Comparison of ENCODE assay signal across 8 cellular contexts in genomic region chr15:84734794-84735479, GRCh38. TPM values are rescaled to one million over a fixed set of nuclear protein-coding genes. Genes with fewer than 3 reads are reported as not detected.
A peak's percentile ranks its signal among the peaks of the same experiment; 100 is the strongest.
DNase-seq lines count a peak whose midpoint lies in the region; ATAC-seq, FAIRE-seq and TF ChIP-seq lines count a peak whose summit lies in the region.

No MANE protein-coding gene starts in this region.

- DNase-seq in GM10266 (ENCODE audit: extremely low spot score) (peak; percentile 65), KBM-7 (peak; percentile 98), body of pancreas (peak; percentile 58 to 83 (median 72)), HepG2 (ENCODE audit: low spot score) (peak; percentile 56), HuH-7.5 (ENCODE audit: low spot score) (no peak)
- DNase-seq in T-helper 2 cell treated with Interferon-gamma antibody and Interleukin-4, amounts not matched to agents 5 μg/mL and 100 μg/mL, for 36 hours (ENCODE audit: low spot score): peak; percentile 76
- DNase-seq in stimulated activated CD8-positive, alpha-beta memory T cell treated with anti-CD3 and anti-CD28 coated beads, Interleukin-7, amount 100 ng/mL, for 4 hours (ENCODE audit: low read depth in 2 of 2): peak; percentile 58 to 61

- no peak overlapping the region for H2AFZ ChIP-seq in HepG2 (ENCODE audit: low read length)

- H3K9me3 ChIP-seq in body of pancreas: no peaks in the 10 kb centered on the region
- no peaks in the 10 kb centered on the region for H3K9me3 ChIP-seq in HepG2 (ENCODE audit: low read length)

- TF ChIP-seq EP300 in HepG2 (IDR thresholded peaks at IDR 0.05; ENCODE audit: low read depth in 2 of 2, low read length in 2 of 2): no peak
- TF ChIP-seq EP300 in HepG2 (CRISPR knock-in tag; IDR thresholded peaks at IDR 0.05; ENCODE audit: borderline replicate concordance): no peak

- POLR2A ChIA-PET in HepG2 (lab: Yijun Ruan, JAX): interaction anchor here (0.6 to 3.7 kb wide), 7 partner anchors 13 to 96 kb away, joined by 3 to 31 read pairs (median 5); partner anchors contain the start of genes SEC11A and WDR73

- H4K20me1 ChIP-seq in HepG2 (ENCODE audit: insufficient read depth, low read length): no peaks in the 10 kb centered on the region

- H3K79me2 ChIP-seq in HepG2 (ENCODE audit: insufficient read depth, low read length): no peaks in the 10 kb centered on the region

- ATAC-seq in GM21786 (IDR thresholded peaks at IDR 0.05; ENCODE audit: unreplicated experiment) (peak; percentile 56), body of pancreas (peak; percentile 89), HepG2 (peak; percentile 70)

- H3K27ac ChIP-seq in body of pancreas (peak overlapping the region in 3 of 4 donors; percentile 33 to 55 (median 46)), HepG2 (ENCODE audit: extremely low read length, insufficient read depth, low read length) (peak overlapping the region; percentile 17)

- H3K27me3 ChIP-seq in body of pancreas (no peaks in the 10 kb centered on the region), HepG2 (ENCODE audit: control insufficient read depth in 1 of 2, insufficient read depth in 2 of 2, low read length in 2 of 2) (no peaks in the 10 kb centered on the region)

- H3K4me3 ChIP-seq in body of pancreas (no peak overlapping the region), HepG2 (replicated peaks in 1 of 3; ENCODE audit: insufficient read depth in 1 of 3, low read depth in 2 of 3, low read length in 3 of 3) (peak overlapping the region in 1 of 3 experiments; percentile 19; a peak in 1 of 6 replicates)

- TF ChIP-seq CTCF in GM10266 (IDR thresholded peaks at IDR 0.05; ENCODE audit: control insufficient read depth, insufficient read depth, low read depth, missing control alignments) (no peak), body of pancreas (IDR thresholded peaks at IDR 0.05) (no peak), HepG2 (CRISPR knock-in tag; IDR thresholded peaks at IDR 0.05) (no peak)

- H3K36me3 ChIP-seq in body of pancreas (replicated peaks in 1 of 2; ENCODE audit: insufficient read depth in 1 of 2, low read depth in 2 of 2) (no peaks in the 10 kb centered on the region), HepG2 (replicated peaks in 1 of 2; ENCODE audit: control insufficient read depth in 1 of 2, insufficient read depth in 2 of 2, low read length in 2 of 2) (no peaks in the 10 kb centered on the region)

- in situ Hi-C loops in KBM-7 (cut with MboI; ENCODE audit: low pct_unique_long_range_greater_than_20kb, low sequenced_read_pairs) (no loop called here), HepG2 (cut with HindIII; ENCODE audit: extremely low pct_ligation_motif_present, low pct_unique_long_range_greater_than_20kb) (no loop called here)

- peaks cover 42% of the 10 kb centered on the region for H3K4me1 Mint-ChIP-seq in T-helper 2 cell treated with Interferon-gamma antibody and Interleukin-4, amounts not matched to agents 5 μg/mL and 100 μg/mL, for 36 hours (ENCODE audit: low read depth)

- CTCF ChIA-PET in HepG2 (lab: Yijun Ruan, JAX; ENCODE audit: low intra/inter-chr PET ratio, low total read pairs): no interaction called here

- TF ChIP-seq POLR2A in body of pancreas (IDR thresholded peaks at IDR 0.05): peak in 1 of 3 donors; percentile 30
- no peak for TF ChIP-seq POLR2A in HepG2 (IDR thresholded peaks at IDR 0.05; ENCODE audit: insufficient read depth in 1 of 2, low read depth in 2 of 2, low read length in 2 of 2)

- H3K36me3 Mint-ChIP-seq in T-helper 2 cell treated with Interferon-gamma antibody and Interleukin-4, amounts not matched to agents 5 μg/mL and 100 μg/mL, for 36 hours (ENCODE audit: low read depth): peaks cover 3% of the 10 kb centered on the region

- no peak overlapping the region for H3K9ac ChIP-seq in HepG2 (ENCODE audit: insufficient read depth, low read depth, low read length)

- peaks cover 11% of the 10 kb centered on the region for H3K4me1 ChIP-seq in body of pancreas
- H3K4me1 ChIP-seq in HepG2 (ENCODE audit: insufficient read depth, low read length): peaks cover 25% of the 10 kb centered on the region

- BruUV-seq in HepG2 (replicated peaks; lab: Mats Ljungman, UMichigan): no TSS peak

- 26 to 36% methylated on average over 7 of the region's 7 CpGs for WGBS in body of pancreas, 2 donors
- 29% methylated on average over 7 of the region's 7 CpGs for WGBS in HepG2 (ENCODE audit: low lambda C conversion rate)

- H3K27me3 Mint-ChIP-seq in T-helper 2 cell treated with Interferon-gamma antibody and Interleukin-4, amounts not matched to agents 5 μg/mL and 100 μg/mL, for 36 hours (ENCODE audit: low read depth): no peaks in the 10 kb centered on the region

- H3K4me2 ChIP-seq in HepG2 (ENCODE audit: low read depth, low read length): peak overlapping the region; percentile 58

- intact Hi-C loops in body of pancreas (cut with DNase I) (no loop called here), HepG2 (cut with micrococcal nuclease; ENCODE audit: unreplicated experiment) (no loop called here)

- TF ChIP-seq RAD21 in HepG2 (CRISPR knock-in tag; IDR thresholded peaks at IDR 0.05): no peak

- peak; percentile 75 for FAIRE-seq in HepG2 (lab: Jason Lieb, UNC)

- peak overlapping the region; percentile 84 for H3K4me3 Mint-ChIP-seq in T-helper 2 cell treated with Interferon-gamma antibody and Interleukin-4, amounts not matched to agents 5 μg/mL and 100 μg/mL, for 36 hours

- peak overlapping the region; percentile 94 for H3K27ac Mint-ChIP-seq in T-helper 2 cell treated with Interferon-gamma antibody and Interleukin-4, amounts not matched to agents 5 μg/mL and 100 μg/mL, for 36 hours

- H3K9me3 Mint-ChIP-seq in T-helper 2 cell treated with Interferon-gamma antibody and Interleukin-4, amounts not matched to agents 5 μg/mL and 100 μg/mL, for 36 hours: no peaks in the 10 kb centered on the region

TF ChIP-seq in HepG2, 621 proteins besides CTCF, POLR2A, EP300 and RAD21 (continues in another document):
- TF ChIP-seq HDAC1 (CRISPR knock-in tag; IDR thresholded peaks at IDR 0.05) (no peak), CC2D1A (CRISPR knock-in tag; IDR thresholded peaks at IDR 0.05) (no peak), ZNF253 (CRISPR knock-in tag; IDR thresholded peaks at IDR 0.05; ENCODE audit: borderline replicate concordance) (no peak)

RNA-seq across cellular contexts. Expression of gene ZNF592, which starts 13.5 kb away (rescaled TPM):
- total RNA-seq in body of pancreas (10 to 100 TPM; 14.3 to 20.8 TPM), HepG2 (2016; rRNA removed; fragmentation: Illumina TruSeq; extraction: Trizol) (8.2 and 8.6 TPM in 2 replicates)
- total RNA-seq in HepG2 (2016; cell fraction: cytosol; rRNA removed; fragmentation: Illumina TruSeq; extraction: Trizol; ENCODE audit: low read depth): 1.7 and 1.8 TPM in 2 replicates
- total RNA-seq in HepG2 (2016; cell fraction: insoluble cytoplasmic fraction; rRNA removed; fragmentation: Illumina TruSeq; extraction: Trizol): 6.8 and 8.5 TPM in 2 replicates
- total RNA-seq in HepG2 (2016; cell fraction: membrane; rRNA removed; fragmentation: Illumina TruSeq; extraction: Trizol): 8.4 and 9.5 TPM in 2 replicates
- total RNA-seq in HepG2 (2016; cell fraction: nucleus; rRNA removed; fragmentation: Illumina TruSeq; extraction: Trizol): 7.9 and 9.7 TPM in 2 replicates
- 9.8 and 11.1 TPM in 2 replicates for polyA plus RNA-seq in HepG2 (2011; rRNA removed)
- 6.3 and 8.1 TPM in 2 replicates for polyA plus RNA-seq in HepG2 (2011; cell fraction: cytosol; rRNA removed)
- 20.4 and 23.3 TPM in 2 replicates for polyA plus RNA-seq in HepG2 (2011; cell fraction: nucleus; rRNA removed)
- polyA plus RNA-seq in HepG2 (2012): 12.5 and 12.7 TPM in 2 replicates
- polyA plus RNA-seq in HepG2 (2016; cell fraction: cytosol; fragmentation: Illumina TruSeq; extraction: Trizol; ENCODE audit: low read depth): 3.1 and 4.1 TPM in 2 replicates
- polyA plus RNA-seq in HepG2 (2016; cell fraction: insoluble cytoplasmic fraction; fragmentation: Illumina TruSeq; extraction: Trizol; ENCODE audit: low read depth): 9.8 and 14.4 TPM in 2 replicates
- polyA plus RNA-seq in HepG2 (2016; cell fraction: membrane; fragmentation: Illumina TruSeq; extraction: Trizol; ENCODE audit: low read depth): 12.8 and 14.8 TPM in 2 replicates
- polyA plus RNA-seq in HepG2 (2016; cell fraction: nucleus; fragmentation: Illumina TruSeq; extraction: Trizol; ENCODE audit: insufficient read depth, low read depth): 17.8 and 21.0 TPM in 2 replicates
- 18.8 and 22.0 TPM in 2 replicates for polyA minus RNA-seq in HepG2 (2011; rRNA and poly(A)+ RNA removed; ENCODE audit: low replicate concordance)
- polyA minus RNA-seq in HepG2 (2011; cell fraction: cytosol; rRNA and poly(A)+ RNA removed): 8.2 and 9.7 TPM in 2 replicates
- polyA minus RNA-seq in HepG2 (2011; cell fraction: nucleus; rRNA and poly(A)+ RNA removed): 13.8 and 15.7 TPM in 2 replicates

RNA-seq across cellular contexts. Expression of gene SEC11A, which starts 19.0 kb away (rescaled TPM):
- 10 to 100 TPM; 83.8 to 89.3 TPM for total RNA-seq in body of pancreas
- total RNA-seq in HepG2 (2016; rRNA removed; fragmentation: Illumina TruSeq; extraction: Trizol): 194 and 230 TPM in 2 replicates
- total RNA-seq in HepG2 (2016; cell fraction: cytosol; rRNA removed; fragmentation: Illumina TruSeq; extraction: Trizol; ENCODE audit: low read depth): 209 and 247 TPM in 2 replicates
- total RNA-seq in HepG2 (2016; cell fraction: insoluble cytoplasmic fraction; rRNA removed; fragmentation: Illumina TruSeq; extraction: Trizol): 197 and 238 TPM in 2 replicates
- 313 and 374 TPM in 2 replicates for total RNA-seq in HepG2 (2016; cell fraction: membrane; rRNA removed; fragmentation: Illumina TruSeq; extraction: Trizol)
- 129 and 147 TPM in 2 replicates for total RNA-seq in HepG2 (2016; cell fraction: nucleus; rRNA removed; fragmentation: Illumina TruSeq; extraction: Trizol)
- polyA plus RNA-seq in HepG2 (2011; rRNA removed): 107 and 141 TPM in 2 replicates
- 74.2 and 119 TPM in 2 replicates for polyA plus RNA-seq in HepG2 (2011; cell fraction: cytosol; rRNA removed)
- 17.5 and 29.2 TPM in 2 replicates for polyA plus RNA-seq in HepG2 (2011; cell fraction: nucleus; rRNA removed)
- 188 and 211 TPM in 2 replicates for polyA plus RNA-seq in HepG2 (2012)
- polyA plus RNA-seq in HepG2 (2016; cell fraction: cytosol; fragmentation: Illumina TruSeq; extraction: Trizol; ENCODE audit: low read depth): 239 and 241 TPM in 2 replicates
- 215 TPM in 2 replicates for polyA plus RNA-seq in HepG2 (2016; cell fraction: insoluble cytoplasmic fraction; fragmentation: Illumina TruSeq; extraction: Trizol; ENCODE audit: low read depth)
- 325 and 350 TPM in 2 replicates for polyA plus RNA-seq in HepG2 (2016; cell fraction: membrane; fragmentation: Illumina TruSeq; extraction: Trizol; ENCODE audit: low read depth)
- polyA plus RNA-seq in HepG2 (2016; cell fraction: nucleus; fragmentation: Illumina TruSeq; extraction: Trizol; ENCODE audit: insufficient read depth, low read depth): 211 and 253 TPM in 2 replicates
- polyA minus RNA-seq in HepG2 (2011; rRNA and poly(A)+ RNA removed; ENCODE audit: low replicate concordance): 37.6 and 79.1 TPM in 2 replicates
- polyA minus RNA-seq in HepG2 (2011; cell fraction: cytosol; rRNA and poly(A)+ RNA removed): 39.8 and 41.3 TPM in 2 replicates
- polyA minus RNA-seq in HepG2 (2011; cell fraction: nucleus; rRNA and poly(A)+ RNA removed): 32.6 and 34.2 TPM in 2 replicates
